Comparison of ENCODE assay signal across 23 cellular contexts in the genomic region with DNA sequence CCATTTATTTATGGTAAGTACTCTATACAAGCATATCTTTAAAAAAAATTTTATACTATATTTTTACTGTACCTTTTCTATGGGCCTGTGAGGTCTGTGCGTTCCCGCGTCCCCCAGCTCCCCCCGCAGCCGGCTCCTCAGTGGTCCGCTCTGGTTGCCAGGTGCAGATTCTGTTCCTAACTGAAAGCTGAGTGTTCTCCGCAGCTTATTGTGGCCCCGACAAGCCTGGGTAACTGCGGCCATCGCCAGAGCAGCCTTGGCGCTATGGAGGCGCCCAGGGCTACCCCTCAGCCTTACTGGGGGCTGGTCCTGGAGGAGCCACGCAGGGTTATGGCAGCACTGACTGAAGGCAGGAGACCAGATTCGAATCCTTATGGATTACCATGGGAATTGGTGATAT.
DNase-seq lines count a peak whose midpoint lies in the region; TF ChIP-seq lines count a peak whose summit lies in the region.
"Had no signal": no experiment of that assay in that cellular context is flagged by ENCODE, and none has a peak within 500 bp of the region (broad histone marks: within the 10 kb centered on the region; RNA-seq: fewer than 3 reads in every experiment).

No MANE protein-coding gene starts in this region.

- H3K27ac ChIP-seq in osteoblast (ENCODE audit: low read depth, low read length) = no peak overlapping the region
- H3K27ac ChIP-seq in adrenal gland = no peak overlapping the region
- H3K27ac ChIP-seq: BLaER1 had no signal

- TF ChIP-seq POLR2A in adrenal gland (IDR thresholded peaks at IDR 0.05) = no peak

- TF ChIP-seq CTCF in chondrocyte (IDR thresholded peaks at IDR 0.05) = no peak
- TF ChIP-seq CTCF in osteoblast (IDR thresholded peaks at IDR 0.05; ENCODE audit: extremely low read depth, low read depth, low read length) = no peak
- no peak for TF ChIP-seq CTCF in adrenal gland (IDR thresholded peaks at IDR 0.05)

- H3K27me3 Mint-ChIP-seq in chondrocyte (ENCODE audit: low read depth) = no peaks in the 10 kb centered on the region
- H3K27me3 Mint-ChIP-seq: CD4-positive, alpha-beta memory T cell; CD4-positive, CD25-positive, alpha-beta regulatory T cell; CD8-positive, alpha-beta memory T cell had no signal

- DNase-seq in chondrocyte (ENCODE audit: low spot score) (peak; percentile 72), osteoblast (ENCODE audit: insufficient read length, low spot score, missing footprints) (peak; percentile 15), adrenal gland (no peak), mesenteric fat pad (ENCODE audit: low spot score) (no peak), T-helper 1 cell (no peak)
- DNase-seq: 8988T; ACHN; BE2C; C1 segment of cervical spinal cord; CD4-positive, alpha-beta memory T cell; CD4-positive, CD25-positive, alpha-beta regulatory T cell; CD8-positive, alpha-beta memory T cell; COR-L47; DMS 273 treated with DMSO at 0.1 percent for 48 hours; DMS153; DMS53; DMS79; DND-41; EL; GDM1 had no signal

- peaks cover 8% of the 10 kb centered on the region for H3K9me3 Mint-ChIP-seq in chondrocyte (ENCODE audit: low read depth)

- H4K20me1 ChIP-seq in osteoblast (ENCODE audit: insufficient read depth, low read length) = no peaks in the 10 kb centered on the region
- H4K20me1 ChIP-seq: BLaER1 had no signal

- no peaks in the 10 kb centered on the region for H3K79me2 ChIP-seq in osteoblast (ENCODE audit: insufficient read depth, low read length)

- H3K9me3 ChIP-seq in osteoblast (ENCODE audit: low read depth, low read length) = no peaks in the 10 kb centered on the region
- no peaks in the 10 kb centered on the region for H3K9me3 ChIP-seq in adrenal gland (replicated peaks in 1 of 3)
- H3K9me3 ChIP-seq: BE2C, BLaER1 had no signal

- H3K4me1 ChIP-seq in osteoblast (ENCODE audit: insufficient read depth, low read length) (no peaks in the 10 kb centered on the region), adrenal gland (replicated peaks in 1 of 2) (no peaks in the 10 kb centered on the region)
- H3K4me1 ChIP-seq: BE2C, BLaER1 had no signal

- no peak overlapping the region for H2AFZ ChIP-seq in osteoblast (ENCODE audit: low read length)

- H3K27ac Mint-ChIP-seq in chondrocyte (ENCODE audit: unreplicated experiment) = no peak overlapping the region
- H3K27ac Mint-ChIP-seq: CD14-positive monocyte; CD4-positive, alpha-beta memory T cell; CD4-positive, CD25-positive, alpha-beta regulatory T cell; CD8-positive, alpha-beta memory T cell had no signal

- H3K4me1 Mint-ChIP-seq in chondrocyte (ENCODE audit: low read depth) = no peaks in the 10 kb centered on the region
- H3K4me1 Mint-ChIP-seq: CD14-positive monocyte; CD4-positive, alpha-beta memory T cell; CD4-positive, CD25-positive, alpha-beta regulatory T cell; CD8-positive, alpha-beta memory T cell had no signal

- 85 to 93% (median 91%) methylated on average over 13 to 14 of the region's 14 CpGs for WGBS in adrenal gland, 4 donors

- intact Hi-C loops in adrenal gland (cut with DNase I) = no loop called here

- H3K4me2 ChIP-seq in osteoblast (ENCODE audit: insufficient read depth, low read length) = no peak overlapping the region
- H3K4me2 ChIP-seq: BLaER1 had no signal

- H3K36me3 ChIP-seq in osteoblast (ENCODE audit: insufficient read depth, low read length) = no peaks in the 10 kb centered on the region
- no peaks in the 10 kb centered on the region for H3K36me3 ChIP-seq in adrenal gland (replicated peaks in 1 of 2)
- H3K36me3 ChIP-seq: BE2C, BLaER1 had no signal

- H3K27me3 ChIP-seq in osteoblast (ENCODE audit: insufficient read depth, low read length) (no peaks in the 10 kb centered on the region), adrenal gland (no peaks in the 10 kb centered on the region)
- H3K27me3 ChIP-seq: BE2C, BLaER1 had no signal

- no peak overlapping the region for H3K4me3 ChIP-seq in osteoblast (ENCODE audit: insufficient read depth, low read length)
- H3K4me3 ChIP-seq in adrenal gland = no peak overlapping the region
- H3K4me3 ChIP-seq: BLaER1, GM12878 had no signal

- no peak overlapping the region for H3K4me3 Mint-ChIP-seq in chondrocyte (ENCODE audit: unreplicated experiment)
- H3K4me3 Mint-ChIP-seq: CD14-positive monocyte; CD4-positive, alpha-beta memory T cell; CD4-positive, CD25-positive, alpha-beta regulatory T cell; CD8-positive, alpha-beta memory T cell had no signal

- no peaks in the 10 kb centered on the region for H3K36me3 Mint-ChIP-seq in chondrocyte (ENCODE audit: low read depth)
- H3K36me3 Mint-ChIP-seq: CD14-positive monocyte; CD4-positive, alpha-beta memory T cell; CD4-positive, CD25-positive, alpha-beta regulatory T cell; CD8-positive, alpha-beta memory T cell had no signal

Comparison
In these comparisons a context has a peak if more than half of its experiments do, and no peak if none do; other contexts are left out.
1. DNase-seq: peak in chondrocyte (single experiment) and osteoblast (single experiment); none in adrenal gland (0 of 7), mesenteric fat pad (single experiment) and T-helper 1 cell (0 of 5).